10 cellular contexts compared by ENCODE assay signal in genomic region chr1:92461364-92462097, GRCh38. TPM values are rescaled to one million over a fixed set of nuclear protein-coding genes. Genes with fewer than 3 reads are reported as not detected.
DNase-seq lines count a peak whose midpoint lies in the region; ATAC-seq and TF ChIP-seq lines count a peak whose summit lies in the region.
"Had no signal": no experiment of that assay in that cellular context is flagged by ENCODE, and none has a peak within 500 bp of the region (broad histone marks: within the 10 kb centered on the region; RNA-seq: fewer than 3 reads in every experiment).

No MANE protein-coding gene starts in this region.

- TF ChIP-seq POLR2A in gastrocnemius medialis (IDR thresholded peaks at IDR 0.05) = no peak

- H3K4me3 ChIP-seq in KMS-11 (IDR thresholded peaks at IDR 0.05; ENCODE audit: insufficient read depth, low read depth, low read length) = no peak overlapping the region
- H3K4me3 ChIP-seq in MG63 = no peak overlapping the region
- no peak overlapping the region for H3K4me3 ChIP-seq in gastrocnemius medialis
- H3K4me3 ChIP-seq: esophagus muscularis mucosa, skin epidermis had no signal

- no peak overlapping the region for H3K4me3 Mint-ChIP-seq in chondrocyte (ENCODE audit: unreplicated experiment)

- DNase-seq in chondrocyte (ENCODE audit: low spot score) (no peak), cerebellum (ENCODE audit: low spot score) (no peak), NCI-H82 treated with DMSO at 0.1 percent for 48 hours (lab: John Stamatoyannopoulos, UW; ENCODE audit: unreplicated experiment) (no peak), MG63 (no peak), gastrocnemius medialis (no peak)

- no peaks in the 10 kb centered on the region for H3K27me3 ChIP-seq in KMS-11 (ENCODE audit: insufficient read depth, low read depth)
- H3K27me3 ChIP-seq in MG63 = no peaks in the 10 kb centered on the region
- no peaks in the 10 kb centered on the region for H3K27me3 ChIP-seq in gastrocnemius medialis
- H3K27me3 ChIP-seq: esophagus muscularis mucosa had no signal

- ATAC-seq in GM18502 (IDR thresholded peaks at IDR 0.05; ENCODE audit: poor library complexity, unreplicated experiment) (peak; percentile 81), GM21619 (IDR thresholded peaks at IDR 0.05; ENCODE audit: unreplicated experiment) (peak; percentile 72), gastrocnemius medialis (no peak)

- no peaks in the 10 kb centered on the region for H3K9me3 Mint-ChIP-seq in chondrocyte (ENCODE audit: low read depth)

- peaks cover 24% of the 10 kb centered on the region for H3K4me1 ChIP-seq in KMS-11 (ENCODE audit: low read depth, poor library complexity, severe bottlenecking)
- no peaks in the 10 kb centered on the region for H3K4me1 ChIP-seq in gastrocnemius medialis
- H3K4me1 ChIP-seq: esophagus muscularis mucosa had no signal

- in situ Hi-C loops in gastrocnemius medialis (cut with MboI; ENCODE audit: low sequenced_read_pairs in 4 of 4) = no loop called here

- no peaks in the 10 kb centered on the region for H3K9me3 ChIP-seq in MG63
- H3K9me3 ChIP-seq in gastrocnemius medialis = no peaks in the 10 kb centered on the region
- H3K9me3 ChIP-seq: esophagus muscularis mucosa had no signal

- no peak overlapping the region for H3K9ac ChIP-seq in KMS-11

- H3K27ac ChIP-seq in KMS-11 (no peak overlapping the region), gastrocnemius medialis (no peak overlapping the region)
- H3K27ac ChIP-seq: esophagus muscularis mucosa had no signal

- TF ChIP-seq CTCF in KMS-11 (conservative IDR thresholded peaks at IDR 0.05; ENCODE audit: low read depth, low read length) (no peak; the same call in 1 of the 2 replicates), chondrocyte (IDR thresholded peaks at IDR 0.05) (peak; percentile 33), gastrocnemius medialis (IDR thresholded peaks at IDR 0.05 in 4 of 5, conservative IDR thresholded peaks at IDR 0.05 in 1 of 5) (no peak)

- H3K27ac Mint-ChIP-seq in chondrocyte (ENCODE audit: unreplicated experiment) = no peak overlapping the region

- no peaks in the 10 kb centered on the region for H3K36me3 ChIP-seq in KMS-11 (ENCODE audit: insufficient read depth)
- H3K36me3 ChIP-seq in MG63 = no peaks in the 10 kb centered on the region
- no peaks in the 10 kb centered on the region for H3K36me3 ChIP-seq in gastrocnemius medialis
- H3K36me3 ChIP-seq: esophagus muscularis mucosa had no signal

- H2AFZ ChIP-seq in KMS-11 (ENCODE audit: low read depth) = no peak overlapping the region

- H3K36me3 Mint-ChIP-seq in chondrocyte (ENCODE audit: low read depth) = no peaks in the 10 kb centered on the region

- no peaks in the 10 kb centered on the region for H3K79me2 ChIP-seq in KMS-11 (ENCODE audit: insufficient read depth, low read depth)

- intact Hi-C loops in gastrocnemius medialis (cut with DNase I; ENCODE audit: low total_unique reads) = no loop called here

- H3K4me2 ChIP-seq in KMS-11 = peak overlapping the region; percentile 52

- H3K27me3 Mint-ChIP-seq in chondrocyte (ENCODE audit: low read depth) = peaks cover 8% of the 10 kb centered on the region

- no peaks in the 10 kb centered on the region for H3K4me1 Mint-ChIP-seq in chondrocyte (ENCODE audit: low read depth)

- H4K20me1 ChIP-seq in KMS-11 (ENCODE audit: insufficient read depth) = no peaks in the 10 kb centered on the region

RNA-seq across cellular contexts. Expression of gene GFI1, which starts 25.2 kb away (rescaled TPM):
- total RNA-seq in chondrocyte (0.15 TPM in 1 of 3 replicates, not detected in the others), cerebellum (not detected), gastrocnemius medialis (not detected)
- total RNA-seq in MG63 (2014; rRNA removed; shearing (Covaris generic); ENCODE audit: low replicate concordance) = not detected in 2 replicates

Comparison
In these comparisons a context has a peak if more than half of its experiments do, and no peak if none do; other contexts are left out.
1. ATAC-seq: peak in GM18502 (single experiment) and GM21619 (single experiment); none in gastrocnemius medialis (0 of 2).